ENCODE assay signal across 2 cellular contexts in the genomic region with DNA sequence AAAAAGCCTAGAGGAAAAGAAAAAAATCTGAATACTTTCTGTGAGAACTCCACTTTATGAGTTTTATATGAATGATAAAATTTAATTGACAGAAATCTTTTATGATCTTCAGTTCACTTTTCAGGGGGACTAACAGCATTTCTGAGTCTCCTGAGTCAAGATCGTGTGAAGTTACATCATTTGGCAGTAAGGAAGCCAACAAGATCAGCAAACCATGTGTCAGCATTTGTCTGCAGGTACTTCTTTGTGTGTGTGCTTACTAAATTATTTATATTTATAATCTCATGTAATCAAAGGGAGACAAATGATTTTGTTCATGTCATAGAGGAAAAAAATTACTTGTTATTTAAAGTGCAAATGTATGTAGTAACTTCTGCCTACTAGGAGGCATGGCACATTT.
TF ChIP-seq lines count a peak whose summit lies in the region.

No MANE protein-coding gene starts in this region.

TF ChIP-seq in K562, 482 proteins besides CTCF, POLR2A, EP300 and RAD21 (continues in another document):
- TF ChIP-seq HES1 (IDR thresholded peaks at IDR 0.05; ENCODE audit: low read depth) (no peak), ZNF668 (CRISPR knock-in tag; IDR thresholded peaks at IDR 0.05) (no peak), POLR2H (tag; IDR thresholded peaks at IDR 0.05; ENCODE audit: low read depth) (no peak), ZNF431 (CRISPR knock-in tag; IDR thresholded peaks at IDR 0.05) (no peak), NR2F6 (CRISPR knock-in tag; IDR thresholded peaks at IDR 0.05) (no peak), ZNF584 (CRISPR knock-in tag; IDR thresholded peaks at IDR 0.05; ENCODE audit: low read depth) (no peak), ERF (CRISPR knock-in tag; IDR thresholded peaks at IDR 0.05) (no peak)
- TF ChIP-seq, protein P1, sequence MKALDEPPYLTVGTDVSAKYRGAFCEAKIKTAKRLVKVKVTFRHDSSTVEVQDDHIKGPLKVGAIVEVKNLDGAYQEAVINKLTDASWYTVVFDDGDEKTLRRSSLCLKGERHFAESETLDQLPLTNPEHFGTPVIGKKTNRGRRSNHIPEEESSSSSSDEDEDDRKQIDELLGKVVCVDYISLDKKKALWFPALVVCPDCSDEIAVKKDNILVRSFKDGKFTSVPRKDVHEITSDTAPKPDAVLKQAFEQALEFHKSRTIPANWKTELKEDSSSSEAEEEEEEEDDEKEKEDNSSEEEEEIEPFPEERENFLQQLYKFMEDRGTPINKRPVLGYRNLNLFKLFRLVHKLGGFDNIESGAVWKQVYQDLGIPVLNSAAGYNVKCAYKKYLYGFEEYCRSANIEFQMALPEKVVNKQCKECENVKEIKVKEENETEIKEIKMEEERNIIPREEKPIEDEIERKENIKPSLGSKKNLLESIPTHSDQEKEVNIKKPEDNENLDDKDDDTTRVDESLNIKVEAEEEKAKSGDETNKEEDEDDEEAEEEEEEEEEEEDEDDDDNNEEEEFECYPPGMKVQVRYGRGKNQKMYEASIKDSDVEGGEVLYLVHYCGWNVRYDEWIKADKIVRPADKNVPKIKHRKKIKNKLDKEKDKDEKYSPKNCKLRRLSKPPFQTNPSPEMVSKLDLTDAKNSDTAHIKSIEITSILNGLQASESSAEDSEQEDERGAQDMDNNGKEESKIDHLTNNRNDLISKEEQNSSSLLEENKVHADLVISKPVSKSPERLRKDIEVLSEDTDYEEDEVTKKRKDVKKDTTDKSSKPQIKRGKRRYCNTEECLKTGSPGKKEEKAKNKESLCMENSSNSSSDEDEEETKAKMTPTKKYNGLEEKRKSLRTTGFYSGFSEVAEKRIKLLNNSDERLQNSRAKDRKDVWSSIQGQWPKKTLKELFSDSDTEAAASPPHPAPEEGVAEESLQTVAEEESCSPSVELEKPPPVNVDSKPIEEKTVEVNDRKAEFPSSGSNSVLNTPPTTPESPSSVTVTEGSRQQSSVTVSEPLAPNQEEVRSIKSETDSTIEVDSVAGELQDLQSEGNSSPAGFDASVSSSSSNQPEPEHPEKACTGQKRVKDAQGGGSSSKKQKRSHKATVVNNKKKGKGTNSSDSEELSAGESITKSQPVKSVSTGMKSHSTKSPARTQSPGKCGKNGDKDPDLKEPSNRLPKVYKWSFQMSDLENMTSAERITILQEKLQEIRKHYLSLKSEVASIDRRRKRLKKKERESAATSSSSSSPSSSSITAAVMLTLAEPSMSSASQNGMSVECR (CRISPR knock-in tag; IDR thresholded peaks at IDR 0.05): no peak

TF ChIP-seq in HepG2, 621 proteins besides CTCF, POLR2A, EP300 and RAD21 (continued from another document):
- TF ChIP-seq ATF4 (CRISPR knock-in tag; IDR thresholded peaks at IDR 0.05): peak in 1 of 2 experiments; percentile 44; a peak in 1 of 4 replicates
TF ChIP-seq in HepG2: peak in this region for 1.
